8 cellular contexts compared by ENCODE assay signal in genomic region chr22:43090130-43090789, GRCh38. TPM values are rescaled to one million over a fixed set of nuclear protein-coding genes. Genes with fewer than 3 reads are reported as not detected.
DNase-seq lines count a peak whose midpoint lies in the region; ATAC-seq, FAIRE-seq and TF ChIP-seq lines count a peak whose summit lies in the region.

No MANE protein-coding gene starts in this region.

- no peak overlapping the region for H3K9ac ChIP-seq in Loucy (ENCODE audit: low read depth, low read length, poor library complexity, severe bottlenecking)

- H2AFZ ChIP-seq in Loucy (ENCODE audit: low read length) = no peak overlapping the region

- in situ Hi-C loops in gastrocnemius medialis (cut with MboI; ENCODE audit: low sequenced_read_pairs in 4 of 4) = no loop called here

- H3K4me1 ChIP-seq in Loucy (ENCODE audit: insufficient read depth, low read length, poor library complexity, severe bottlenecking) (no peaks in the 10 kb centered on the region), SJCRH30 (no peaks in the 10 kb centered on the region; the same call in 1 of the 2 replicates), right cardiac atrium (ENCODE audit: control insufficient read depth, insufficient read depth, low read length) (no peaks in the 10 kb centered on the region), gastrocnemius medialis (peaks cover 4 to 7% of the 10 kb centered on the region in 2 donors)

- 47% methylated on average over 6 of the region's 6 CpGs for WGBS in right cardiac atrium

- intact Hi-C loops in right cardiac atrium (cut with DNase I) = no loop called here
- intact Hi-C loops in gastrocnemius medialis (cut with DNase I; ENCODE audit: low total_unique reads) = loop anchor here (2.0 kb wide), 1 partner anchor 223 kb away; no protein-coding TSS in a partner anchor

- no peaks in the 10 kb centered on the region for H3K9me2 ChIP-seq in Loucy (replicated peaks; ENCODE audit: low read depth, low read length)

- peak; percentile 89 for FAIRE-seq in G401.6 (lab: Jason Lieb, UNC)

- DNase-seq in SJCRH30 = peak; percentile 79 to 92
- peak in 29 of 56 donors; percentile 1 to 64 (median 17) for DNase-seq in amygdala (lab: John Stamatoyannopoulos, UW)
- DNase-seq in right cardiac atrium = peak in 2 of 3 donors; percentile 47 to 64
- DNase-seq in gastrocnemius medialis = peak; percentile 23 to 33

- H3K27ac ChIP-seq in SJCRH30 = no peak overlapping the region
- no peak overlapping the region for H3K27ac ChIP-seq in right cardiac atrium (ENCODE audit: low read length)
- H3K27ac ChIP-seq in gastrocnemius medialis = no peak overlapping the region

- H3K79me2 ChIP-seq in Loucy (ENCODE audit: insufficient read depth, low read length) = no peaks in the 10 kb centered on the region

- H3F3A ChIP-seq in Loucy (ENCODE audit: low read depth) = no peaks in the 10 kb centered on the region

- H3K27me3 ChIP-seq in Loucy (ENCODE audit: insufficient read depth, low read length, poor library complexity, severe bottlenecking) (no peaks in the 10 kb centered on the region), SJCRH30 (no peaks in the 10 kb centered on the region), right cardiac atrium (ENCODE audit: control insufficient read depth, insufficient read depth) (no peaks in the 10 kb centered on the region), gastrocnemius medialis (no peaks in the 10 kb centered on the region)

- H4K20me1 ChIP-seq in Loucy (ENCODE audit: insufficient read depth, low read length, poor library complexity, severe bottlenecking) = no peaks in the 10 kb centered on the region

- TF ChIP-seq POLR2A in gastrocnemius medialis (IDR thresholded peaks at IDR 0.05) = no peak

- peak overlapping the region; percentile 80 for H3K4me2 ChIP-seq in Loucy (ENCODE audit: low read depth, low read length, poor library complexity, severe bottlenecking)

- ATAC-seq in right cardiac atrium = peak; percentile 56 to 74
- ATAC-seq in gastrocnemius medialis = peak; percentile 45 to 57
- ATAC-seq in HG02981 (IDR thresholded peaks at IDR 0.05; ENCODE audit: unreplicated experiment) = no peak
- no peak for ATAC-seq in HG02623 (IDR thresholded peaks at IDR 0.05; ENCODE audit: unreplicated experiment)

- H3K4me3 ChIP-seq in Loucy (ENCODE audit: low read length, poor library complexity, severe bottlenecking) (no peak overlapping the region), SJCRH30 (no peak overlapping the region), right cardiac atrium (ENCODE audit: low read length) (no peak overlapping the region), gastrocnemius medialis (peak overlapping the region in 1 of 4 donors; percentile 94)

- H3K9me3 ChIP-seq in Loucy (ENCODE audit: insufficient read depth, low read depth, low read length) (no peaks in the 10 kb centered on the region), SJCRH30 (replicated peaks) (no peaks in the 10 kb centered on the region), right cardiac atrium (ENCODE audit: control insufficient read depth, low read length) (no peaks in the 10 kb centered on the region), gastrocnemius medialis (no peaks in the 10 kb centered on the region)

- H3K36me3 ChIP-seq in Loucy (ENCODE audit: insufficient read depth, low read length) (no peaks in the 10 kb centered on the region), SJCRH30 (no peaks in the 10 kb centered on the region), gastrocnemius medialis (no peaks in the 10 kb centered on the region)

- TF ChIP-seq CTCF in Loucy (conservative IDR thresholded peaks at IDR 0.05; ENCODE audit: low read length) (peak; percentile 59), gastrocnemius medialis (IDR thresholded peaks at IDR 0.05 in 4 of 5, conservative IDR thresholded peaks at IDR 0.05 in 1 of 5) (peak in 1 of 5 experiments; percentile 37)

RNA-seq across cellular contexts. Expression of gene TTLL1, which starts 1.1 kb away (rescaled TPM):
- total RNA-seq in SJCRH30 (2014; rRNA removed; shearing (Covaris generic)) = 2.8 and 2.9 TPM in 2 replicates
- total RNA-seq in right cardiac atrium = 1 to 10 TPM; 4.2 to 6.8 (median 6.2) TPM
- 6.0 TPM for polyA plus RNA-seq in right cardiac atrium
- total RNA-seq in gastrocnemius medialis = 1 to 10 TPM; 1.3 to 2.0 (median 1.8) TPM

RNA-seq across cellular contexts. Expression of gene BIK, which starts 20.3 kb away (rescaled TPM):
- total RNA-seq in SJCRH30 (2014; rRNA removed; shearing (Covaris generic)) = 0.14 TPM in 1 of 2 replicates, not detected in the other
- total RNA-seq in right cardiac atrium (under 1 TPM in 3 of 4 donors, not detected in 1; 0.31 to 0.34 (median 0.32) TPM), gastrocnemius medialis (not detected)
- 0.52 TPM for polyA plus RNA-seq in right cardiac atrium

RNA-seq across cellular contexts. Expression of gene MCAT, which starts 52.9 kb away (rescaled TPM):
- total RNA-seq in SJCRH30 (2014; rRNA removed; shearing (Covaris generic)) = 19.7 and 20.8 TPM in 2 replicates
- total RNA-seq in right cardiac atrium = 10 to 100 TPM; 12.5 to 13.8 (median 13.6) TPM
- 14.5 TPM for polyA plus RNA-seq in right cardiac atrium
- 10 to 100 TPM; 18.2 to 33.7 (median 31.1) TPM for total RNA-seq in gastrocnemius medialis

Comparison
In these comparisons a context has a peak if more than half of its experiments do, and no peak if none do; other contexts are left out.
1. DNase-seq: peak in every context shown above with its lines; median percentile 86 in SJCRH30; 56 in right cardiac atrium; 28 in gastrocnemius medialis; 17 in amygdala.
2. ATAC-seq: peak in right cardiac atrium (2 of 2) and gastrocnemius medialis (2 of 2); none in HG02981 (single experiment) and HG02623 (single experiment).